ENCODE assay signal across 8 cellular contexts in the genomic region with DNA sequence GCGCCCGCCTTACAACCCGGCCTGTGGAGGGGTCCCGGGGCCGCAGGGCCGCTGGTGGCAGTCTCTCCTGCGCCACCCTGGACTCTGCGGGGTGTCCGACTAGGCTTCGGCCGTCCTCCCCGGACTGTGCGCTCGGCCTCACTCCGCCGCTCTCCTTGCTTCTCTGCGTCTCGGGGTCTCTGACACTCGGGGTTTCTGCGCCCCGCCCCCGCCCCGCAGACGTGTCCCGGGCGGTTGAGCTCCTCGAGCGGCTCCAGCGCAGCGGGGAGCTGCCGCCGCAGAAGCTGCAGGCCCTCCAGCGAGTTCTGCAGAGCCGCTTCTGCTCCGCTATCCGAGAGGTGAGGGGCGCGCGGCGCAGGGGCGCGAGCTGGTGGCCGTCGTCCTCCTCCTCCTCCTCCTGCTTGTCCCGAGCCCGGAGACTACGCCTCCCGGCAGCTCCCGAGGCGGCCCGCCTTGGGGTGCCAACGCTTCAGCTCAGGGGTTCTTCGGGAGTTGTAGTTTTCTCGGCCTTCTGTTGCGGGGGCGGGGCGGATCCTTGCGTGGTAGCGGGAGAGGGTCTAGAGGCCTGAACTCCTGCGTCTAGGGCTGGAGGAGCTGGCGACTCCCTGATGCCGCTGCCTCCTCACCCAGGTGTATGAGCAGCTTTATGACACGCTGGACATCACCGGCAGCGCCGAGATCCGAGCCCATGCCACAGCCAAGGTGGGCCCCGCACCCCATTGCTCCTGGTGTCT. TPM values are rescaled to one million over a fixed set of nuclear protein-coding genes. Genes with fewer than 3 reads are reported as not detected.
DNase-seq lines count a peak whose midpoint lies in the region; ATAC-seq and TF ChIP-seq lines count a peak whose summit lies in the region.

No MANE protein-coding gene starts in this region.

- peak overlapping the region; percentile 82 for H3K9ac ChIP-seq in BLaER1
- H3K9ac ChIP-seq in colonic mucosa (ENCODE audit: low read depth in 2 of 2, low read length in 2 of 2), result peak overlapping the region; percentile 63 to 84
- H3K9ac ChIP-seq in liver (ENCODE audit: low read depth in 1 of 2, low read length in 2 of 2), result peak overlapping the region in 1 of 2 donors; percentile 27

- TF ChIP-seq CTCF in WI38 (IDR thresholded peaks at IDR 0.05; ENCODE audit: low read depth, low read length) (no peak), colonic mucosa (IDR thresholded peaks at IDR 0.05) (no peak), liver (IDR thresholded peaks at IDR 0.05; ENCODE audit: low read depth, low read length, missing input control) (no peak)

- H3K27ac ChIP-seq in BLaER1, result peak overlapping the region; percentile 63
- peak overlapping the region; percentile 64 for H3K27ac ChIP-seq in colonic mucosa
- peak overlapping the region; percentile 39 to 57 for H3K27ac ChIP-seq in liver (ENCODE audit: low read depth in 1 of 2, low read length in 2 of 2)

- H3K36me3 ChIP-seq in BLaER1 (peaks cover 9% of the 10 kb centered on the region), colonic mucosa (no peaks in the 10 kb centered on the region), liver (ENCODE audit: control insufficient read depth in 4 of 4, insufficient read depth in 3 of 4, low read depth in 1 of 4, low read length in 3 of 4) (no peaks in the 10 kb centered on the region)

- H3K4me3 ChIP-seq in BLaER1 (peak overlapping the region; percentile 86), WI38 (ENCODE audit: low read depth, low read length) (peak overlapping the region; percentile 66), colonic mucosa (peak overlapping the region; percentile 89), liver (ENCODE audit: low read depth in 1 of 3, low read length in 3 of 3) (peak overlapping the region; percentile 49 to 95 (median 71))

- peak overlapping the region; percentile 97 for H3K4me2 ChIP-seq in BLaER1

- peak; percentile 72 for DNase-seq in HuH-7.5 (ENCODE audit: low spot score)
- DNase-seq in colonic mucosa, result peak; percentile 69
- peak; percentile 36 to 53 for DNase-seq in stimulated activated CD4-positive, alpha-beta T cell treated with anti-CD3 and anti-CD28 coated beads, Interleukin-2, amount 100 ng/mL, for 48 hours

- TF ChIP-seq RAD21 in liver (IDR thresholded peaks at IDR 0.05), result no peak

- H3K9me3 ChIP-seq in BLaER1, result no peaks in the 10 kb centered on the region
- H3K9me3 ChIP-seq in colonic mucosa, result no peaks in the 10 kb centered on the region
- no peaks in the 10 kb centered on the region for H3K9me3 ChIP-seq in liver (ENCODE audit: control insufficient read depth in 4 of 4, low read length in 3 of 4)

- H4K20me1 ChIP-seq in BLaER1, result peaks cover 9% of the 10 kb centered on the region

- H3K4me1 ChIP-seq in BLaER1, result peaks cover 52% of the 10 kb centered on the region
- H3K4me1 ChIP-seq in colonic mucosa, result peaks cover 19% of the 10 kb centered on the region
- peaks cover 10 to 35% (median 26%) of the 10 kb centered on the region in 4 donors for H3K4me1 ChIP-seq in liver (ENCODE audit: control insufficient read depth in 4 of 4, insufficient read depth in 4 of 4, low read length in 3 of 4)

- intact Hi-C loops in colonic mucosa (cut with DNase I), result no loop called here

- WGBS in liver, result 13% methylated on average over 68 of the region's 68 CpGs

- H3K27me3 ChIP-seq in BLaER1 (peaks cover 5% of the 10 kb centered on the region), colonic mucosa (no peaks in the 10 kb centered on the region), liver (ENCODE audit: control insufficient read depth in 4 of 4, insufficient read depth in 4 of 4, low read length in 3 of 4) (no peaks in the 10 kb centered on the region)

- ATAC-seq in GM18861 (IDR thresholded peaks at IDR 0.05; ENCODE audit: unreplicated experiment), result no peak
- ATAC-seq in GM19023 (IDR thresholded peaks at IDR 0.05; ENCODE audit: unreplicated experiment), result no peak

TF ChIP-seq in liver, 16 proteins besides CTCF, POLR2A, EP300 and RAD21:
- TF ChIP-seq EGR1 (IDR thresholded peaks at IDR 0.05; ENCODE audit: low read depth in 2 of 2), result no peak
- TF ChIP-seq JUND (IDR thresholded peaks at IDR 0.05), result no peak
- TF ChIP-seq HNF4G (IDR thresholded peaks at IDR 0.05), result no peak
- TF ChIP-seq TAF1 (conservative IDR thresholded peaks at IDR 0.05), result no peak
- TF ChIP-seq RXRA (IDR thresholded peaks at IDR 0.05), result no peak
- no peak for TF ChIP-seq GABPA (IDR thresholded peaks at IDR 0.05 in 1 of 2, conservative IDR thresholded peaks at IDR 0.05 in 1 of 2)
- no peak for TF ChIP-seq HNF4A (conservative IDR thresholded peaks at IDR 0.05)
- no peak for TF ChIP-seq REST (IDR thresholded peaks at IDR 0.05)

RNA-seq across cellular contexts. Expression of gene LIN7B, which starts 0.6 kb away (rescaled TPM):
- total RNA-seq in colonic mucosa (10 to 100 TPM; 11.8 to 14.6 TPM), liver (1 to 10 TPM; 2.2 to 3.8 TPM)
- polyA plus RNA-seq in liver, result 1 to 10 TPM; 2.7 to 3.0 TPM

RNA-seq across cellular contexts. Expression of gene C19orf73, which starts 4.1 kb away (rescaled TPM):
- total RNA-seq in colonic mucosa (1 to 10 TPM; 3.5 to 4.8 TPM), liver (1 to 10 TPM in 1 of 2 donors, under 1 TPM in 1; 0.56 to 1.4 TPM)
- 1 to 10 TPM; 1.9 to 2.1 TPM for polyA plus RNA-seq in liver

RNA-seq across cellular contexts. Expression of gene PPFIA3, which starts 4.5 kb away (rescaled TPM):
- 10 to 100 TPM; 27.5 to 36.3 TPM for total RNA-seq in colonic mucosa
- 1 to 10 TPM; 1.5 to 2.1 TPM for total RNA-seq in liver
- polyA plus RNA-seq in liver, result 1 to 10 TPM; 2.6 to 4.6 TPM

RNA-seq across cellular contexts. Expression of gene SNRNP70, which starts 29.5 kb away (rescaled TPM):
- 100 to 1,000 TPM; 124 to 204 TPM for total RNA-seq in colonic mucosa
- 100 to 1,000 TPM; 118 to 166 TPM for total RNA-seq in liver
- 10 to 100 TPM; 34.2 to 71.6 TPM for polyA plus RNA-seq in liver

RNA-seq across cellular contexts. Expression of gene HRC, which starts 40.4 kb away (rescaled TPM):
- total RNA-seq in colonic mucosa, result 1 to 10 TPM in 1 of 2 donors, under 1 TPM in 1; 0.53 to 1.8 TPM
- total RNA-seq in liver, result 1 to 10 TPM; 1.2 TPM
- polyA plus RNA-seq in liver, result under 1 TPM; 0.25 to 0.51 TPM

Comparison
In these comparisons a context has a peak if more than half of its experiments do, and no peak if none do; other contexts are left out.
1. RNA of gene PPFIA3, which starts 4.5 kb away (total RNA-seq): 27.5 to 36.3 TPM in colonic mucosa; 1.5 to 2.1 TPM in liver; every median in the first group is over 4 times any median in the second.
2. Peak in every context shown above with its lines, with median percentiles within 50 percentile points of each other: H3K27ac ChIP-seq, H3K4me3 ChIP-seq and DNase-seq.